22 cellular contexts compared by ENCODE assay signal in the genomic region with DNA sequence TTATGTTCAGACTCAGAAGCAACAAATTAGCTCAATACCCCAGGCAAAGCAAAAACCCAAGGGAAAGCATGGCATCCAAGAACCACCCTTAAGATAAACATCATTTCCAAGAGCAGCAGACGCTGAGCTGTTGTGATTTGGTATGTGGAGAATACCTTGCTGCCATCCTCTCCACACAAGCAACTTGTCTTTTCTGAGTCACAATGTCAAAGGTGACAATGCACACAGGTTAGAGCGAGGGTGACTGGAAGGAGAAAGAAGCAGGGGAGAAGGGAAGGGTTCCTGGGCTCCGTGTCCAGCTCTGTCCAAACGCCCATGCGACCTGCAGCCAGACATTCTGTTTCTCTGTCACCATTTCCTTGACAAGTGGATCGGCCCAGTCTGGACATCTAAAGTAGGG. TPM values are rescaled to one million over a fixed set of nuclear protein-coding genes. Genes with fewer than 3 reads are reported as not detected.
DNase-seq lines count a peak whose midpoint lies in the region; ATAC-seq, FAIRE-seq and TF ChIP-seq lines count a peak whose summit lies in the region.
"Had no signal": no experiment of that assay in that cellular context is flagged by ENCODE, and none has a peak within 500 bp of the region (broad histone marks: within the 10 kb centered on the region; RNA-seq: fewer than 3 reads in every experiment).

No MANE protein-coding gene starts in this region.

- H4K20me1 ChIP-seq in HepG2 (ENCODE audit: insufficient read depth, low read length), result peaks cover 11% of the 10 kb centered on the region

- no peak for FAIRE-seq in HepG2 (lab: Jason Lieb, UNC)
- FAIRE-seq: A549, G401.6, GM12891, GM19239, RCC 7860 had no signal

- no peak overlapping the region for H3K27ac Mint-ChIP-seq in CD14-positive monocyte

- 92% methylated on average over 6 of the region's 6 CpGs for WGBS in HepG2 (ENCODE audit: low lambda C conversion rate)

- no peak overlapping the region for H3K4me2 ChIP-seq in HepG2 (ENCODE audit: low read depth, low read length)
- H3K4me2 ChIP-seq: A549 had no signal

- H3K4me3 ChIP-seq in HEK293 (ENCODE audit: low read depth, low read length) (no peak overlapping the region), coronary artery (no peak overlapping the region), HepG2 (replicated peaks in 1 of 3; ENCODE audit: insufficient read depth in 1 of 3, low read depth in 2 of 3, low read length in 3 of 3) (no peak overlapping the region), skeletal muscle tissue (ENCODE audit: low read length in 3 of 3) (no peak overlapping the region)
- H3K4me3 ChIP-seq: A549, MG63 had no signal

- DNase-seq in coronary artery (ENCODE audit: low spot score), result peak; percentile 43
- no peak for DNase-seq in HepG2 (ENCODE audit: low spot score)
- no peak for DNase-seq in CD14-positive monocyte (ENCODE audit: low spot score)
- DNase-seq in NCI-H524 (lab: John Stamatoyannopoulos, UW), result no peak
- no peak for DNase-seq in effector CD4-positive, alpha-beta T cell
- DNase-seq: Caco-2, DMS79, GOT3, NCI-H1105, NCI-H187, NCI-H446, NCI-H774, SHP77 treated with DMSO at 0.1 percent for 48 hours had no signal

- H3K9me3 ChIP-seq in HEK293 (ENCODE audit: control insufficient read depth, insufficient read depth, low read depth, low read length) (no peaks in the 10 kb centered on the region), HepG2 (ENCODE audit: low read length) (no peaks in the 10 kb centered on the region), skeletal muscle tissue (ENCODE audit: control insufficient read depth in 3 of 3, low read length in 3 of 3) (no peaks in the 10 kb centered on the region)
- H3K9me3 ChIP-seq: A549, Caco-2, MG63 had no signal

- no peak for ATAC-seq in HepG2

- peaks cover 4% of the 10 kb centered on the region for H3K4me1 ChIP-seq in HEK293 (ENCODE audit: control insufficient read depth, insufficient read depth, low read length)
- peaks cover 36% of the 10 kb centered on the region for H3K4me1 ChIP-seq in HepG2 (ENCODE audit: insufficient read depth, low read length)
- peaks cover 18 to 25% (median 24%) of the 10 kb centered on the region in 3 donors for H3K4me1 ChIP-seq in skeletal muscle tissue (ENCODE audit: control insufficient read depth in 3 of 3, insufficient read depth in 3 of 3, low read length in 3 of 3)

- no peaks in the 10 kb centered on the region for H3K36me3 Mint-ChIP-seq in CD14-positive monocyte

- no peaks in the 10 kb centered on the region for H3K4me1 Mint-ChIP-seq in CD14-positive monocyte

- peaks cover 89% of the 10 kb centered on the region for H3K79me2 ChIP-seq in HepG2 (ENCODE audit: insufficient read depth, low read length)

- H3K27ac ChIP-seq in HEK293 (ENCODE audit: extremely low read depth, low read depth, low read length) (no peak overlapping the region), coronary artery (no peak overlapping the region), HepG2 (ENCODE audit: extremely low read length, insufficient read depth, low read length) (no peak overlapping the region), skeletal muscle tissue (ENCODE audit: low read depth, low read length) (peak overlapping the region; percentile 64)
- H3K27ac ChIP-seq: A549, C4-2B had no signal

- TF ChIP-seq RAD21 in HepG2 (CRISPR knock-in tag; IDR thresholded peaks at IDR 0.05), result no peak

- BruUV-seq in HepG2 (replicated peaks; lab: Mats Ljungman, UMichigan), result no TSS peak

- H3K36me3 ChIP-seq in HEK293 (ENCODE audit: control insufficient read depth in 2 of 2, insufficient read depth in 1 of 2, low read length in 2 of 2) (peaks cover 11 to 43% of the 10 kb centered on the region in 2 experiments; a peak in 2 of 3 replicates), HepG2 (replicated peaks in 1 of 2; ENCODE audit: control insufficient read depth in 1 of 2, insufficient read depth in 2 of 2, low read length in 2 of 2) (peaks cover 30 to 59% of the 10 kb centered on the region in 2 experiments), skeletal muscle tissue (ENCODE audit: control insufficient read depth in 3 of 3, insufficient read depth in 3 of 3, low read length in 3 of 3) (no peaks in the 10 kb centered on the region)

- H3K4me3 Mint-ChIP-seq in CD14-positive monocyte, result no peak overlapping the region

- H2AFZ ChIP-seq in HepG2 (ENCODE audit: low read length), result no peak overlapping the region

- H3K9ac ChIP-seq in HepG2 (ENCODE audit: insufficient read depth, low read depth, low read length) (no peak overlapping the region), skeletal muscle tissue (ENCODE audit: low read depth in 1 of 3, low read length in 3 of 3) (peak overlapping the region in 2 of 3 donors; percentile 20 to 47)

- in situ Hi-C loops in HepG2 (cut with HindIII; ENCODE audit: extremely low pct_ligation_motif_present, low pct_unique_long_range_greater_than_20kb), result no loop called here

- TF ChIP-seq POLR2A in HepG2 (IDR thresholded peaks at IDR 0.05; ENCODE audit: insufficient read depth in 1 of 2, low read depth in 2 of 2, low read length in 2 of 2), result 0 out of 4 replicates have a peak, but pooled peaks of 1 of the 2 experiments have one; percentile 31

- POLR2A ChIA-PET in HEK293 (lab: Yijun Ruan, JAX) (interaction anchor here (0.5 kb wide), 1 partner anchor 119 kb away, joined by 8 read pairs; no protein-coding TSS in a partner anchor), HepG2 (lab: Yijun Ruan, JAX) (interaction anchor here (1.5 kb wide), 1 partner anchor 44 kb away, joined by 6 read pairs; no protein-coding TSS in a partner anchor)

- peaks cover 28 to 60% (median 36%) of the 10 kb centered on the region in 3 donors for H3K27me3 Mint-ChIP-seq in CD14-positive monocyte (ENCODE audit: low read depth in 3 of 3)

- H3K27me3 ChIP-seq in HepG2 (ENCODE audit: control insufficient read depth in 1 of 2, insufficient read depth in 2 of 2, low read length in 2 of 2) (no peaks in the 10 kb centered on the region), skeletal muscle tissue (ENCODE audit: control insufficient read depth in 3 of 3, insufficient read depth in 3 of 3, low read length in 3 of 3) (peaks cover 0 to 3% (median 2%) of the 10 kb centered on the region in 3 donors)
- H3K27me3 ChIP-seq: MG63 had no signal

- intact Hi-C loops in HepG2 (cut with micrococcal nuclease; ENCODE audit: unreplicated experiment), result no loop called here
- intact Hi-C loops in CD14-positive monocyte (cut with micrococcal nuclease), result no loop called here

- TF ChIP-seq CTCF in HEK293 (tag by site-specific recombination; IDR thresholded peaks at IDR 0.05), result no peak
- no peak for TF ChIP-seq CTCF in coronary artery (IDR thresholded peaks at IDR 0.05)
- no peak for TF ChIP-seq CTCF in HepG2 (CRISPR knock-in tag; IDR thresholded peaks at IDR 0.05)
- TF ChIP-seq CTCF in CD14-positive monocyte (IDR thresholded peaks at IDR 0.05), result no peak

- H3K9me3 Mint-ChIP-seq in CD14-positive monocyte, result peaks cover 0 to 4% (median 0%) of the 10 kb centered on the region in 7 donors

- no peak for TF ChIP-seq EP300 in HepG2 (IDR thresholded peaks at IDR 0.05; ENCODE audit: low read depth in 2 of 2, low read length in 2 of 2)
- TF ChIP-seq EP300 in HepG2 (CRISPR knock-in tag; IDR thresholded peaks at IDR 0.05; ENCODE audit: borderline replicate concordance), result no peak

- CTCF ChIA-PET in HEK293 (lab: Yijun Ruan, JAX), result interaction anchor here (0.5 to 2.0 kb wide), 2 partner anchors 19 to 1707 kb away, joined by 3 to 6 read pairs; no protein-coding TSS in a partner anchor
- CTCF ChIA-PET in HepG2 (lab: Yijun Ruan, JAX; ENCODE audit: low intra/inter-chr PET ratio, low total read pairs), result no interaction called here

TF ChIP-seq in HEK293, 187 proteins besides CTCF, POLR2A, EP300 and RAD21 (continues in another document):
- no peak for TF ChIP-seq ZNF114 (tag by site-specific recombination; IDR thresholded peaks at IDR 0.05)
- TF ChIP-seq ZNF184 (tag by site-specific recombination; IDR thresholded peaks at IDR 0.05), result no peak
- TF ChIP-seq ZNF433 (tag by site-specific recombination; IDR thresholded peaks at IDR 0.05; ENCODE audit: low read depth), result no peak
- TF ChIP-seq ZNF837 (tag by site-specific recombination; IDR thresholded peaks at IDR 0.05), result no peak

TF ChIP-seq in HepG2, 621 proteins besides CTCF, POLR2A, EP300 and RAD21:
- TF ChIP-seq HMG20A (CRISPR knock-in tag; IDR thresholded peaks at IDR 0.05; ENCODE audit: borderline replicate concordance) (no peak), POLR2AphosphoS5 (IDR thresholded peaks at IDR 0.05; ENCODE audit: low read depth, low read length) (0 out of 2 replicates have a peak, but pooled peaks have one; percentile 33), ZNF20 (CRISPR knock-in tag; IDR thresholded peaks at IDR 0.05) (no peak)
TF ChIP-seq in HepG2: peak in this region for 1.

RNA-seq across cellular contexts. Expression of a gene that starts 6.0 kb away (rescaled TPM):
- total RNA-seq in HepG2 (2016; rRNA removed; fragmentation: Illumina TruSeq; extraction: Trizol) (42.5 and 56.5 TPM in 2 replicates), skeletal muscle tissue (11.5 TPM)
- total RNA-seq in HepG2 (2016; cell fraction: cytosol; rRNA removed; fragmentation: Illumina TruSeq; extraction: Trizol; ENCODE audit: low read depth), result 71.9 and 81.0 TPM in 2 replicates
- 34.4 and 55.2 TPM in 2 replicates for total RNA-seq in HepG2 (2016; cell fraction: insoluble cytoplasmic fraction; rRNA removed; fragmentation: Illumina TruSeq; extraction: Trizol)
- total RNA-seq in HepG2 (2016; cell fraction: membrane; rRNA removed; fragmentation: Illumina TruSeq; extraction: Trizol), result 69.6 and 77.5 TPM in 2 replicates
- 66.0 and 74.7 TPM in 2 replicates for total RNA-seq in HepG2 (2016; cell fraction: nucleus; rRNA removed; fragmentation: Illumina TruSeq; extraction: Trizol)
- polyA plus RNA-seq in HepG2 (2011; rRNA removed) (155 and 208 TPM in 2 replicates), CD14-positive monocyte (under 1 TPM; 0.05 to 0.10 TPM)
- 113 and 150 TPM in 2 replicates for polyA plus RNA-seq in HepG2 (2011; cell fraction: cytosol; rRNA removed)
- 207 and 256 TPM in 2 replicates for polyA plus RNA-seq in HepG2 (2011; cell fraction: nucleus; rRNA removed)
- polyA plus RNA-seq in HepG2 (2012), result 61.3 and 94.3 TPM in 2 replicates
- polyA plus RNA-seq in HepG2 (2016; cell fraction: cytosol; fragmentation: Illumina TruSeq; extraction: Trizol; ENCODE audit: low read depth), result 28.0 and 30.8 TPM in 2 replicates
- polyA plus RNA-seq in HepG2 (2016; cell fraction: insoluble cytoplasmic fraction; fragmentation: Illumina TruSeq; extraction: Trizol; ENCODE audit: low read depth), result 34.4 and 44.9 TPM in 2 replicates
- 53.8 and 67.9 TPM in 2 replicates for polyA plus RNA-seq in HepG2 (2016; cell fraction: membrane; fragmentation: Illumina TruSeq; extraction: Trizol; ENCODE audit: low read depth)
- 84.3 and 88.3 TPM in 2 replicates for polyA plus RNA-seq in HepG2 (2016; cell fraction: nucleus; fragmentation: Illumina TruSeq; extraction: Trizol; ENCODE audit: insufficient read depth, low read depth)
- polyA minus RNA-seq in HepG2 (2011; rRNA and poly(A)+ RNA removed; ENCODE audit: low replicate concordance), result 65.0 and 447 TPM in 2 replicates
- 126 and 149 TPM in 2 replicates for polyA minus RNA-seq in HepG2 (2011; cell fraction: cytosol; rRNA and poly(A)+ RNA removed)
- polyA minus RNA-seq in HepG2 (2011; cell fraction: nucleus; rRNA and poly(A)+ RNA removed), result 126 and 142 TPM in 2 replicates
